1 cellular context compared by ENCODE assay signal in genomic region chr14:105480807-105481801, GRCh38.
TF ChIP-seq lines count a peak whose summit lies in the region.

No MANE protein-coding gene starts in this region.

TF ChIP-seq in K562, 482 proteins besides CTCF, POLR2A, EP300 and RAD21 (continued from another document and continues in another):
- TF ChIP-seq NR2C2 (CRISPR knock-in tag; IDR thresholded peaks at IDR 0.05) = peak; percentile 62
- TF ChIP-seq NR2C2 (tag; IDR thresholded peaks at IDR 0.05) = no peak
- no peak for TF ChIP-seq FOXA1 (IDR thresholded peaks at IDR 0.05; ENCODE audit: borderline replicate concordance)
- TF ChIP-seq ZNF134 (CRISPR knock-in tag; conservative IDR thresholded peaks at IDR 0.05) = no peak
- TF ChIP-seq, protein P1, sequence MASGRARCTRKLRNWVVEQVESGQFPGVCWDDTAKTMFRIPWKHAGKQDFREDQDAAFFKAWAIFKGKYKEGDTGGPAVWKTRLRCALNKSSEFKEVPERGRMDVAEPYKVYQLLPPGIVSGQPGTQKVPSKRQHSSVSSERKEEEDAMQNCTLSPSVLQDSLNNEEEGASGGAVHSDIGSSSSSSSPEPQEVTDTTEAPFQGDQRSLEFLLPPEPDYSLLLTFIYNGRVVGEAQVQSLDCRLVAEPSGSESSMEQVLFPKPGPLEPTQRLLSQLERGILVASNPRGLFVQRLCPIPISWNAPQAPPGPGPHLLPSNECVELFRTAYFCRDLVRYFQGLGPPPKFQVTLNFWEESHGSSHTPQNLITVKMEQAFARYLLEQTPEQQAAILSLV (tag; IDR thresholded peaks at IDR 0.05) = no peak
- TF ChIP-seq SMC3 (conservative IDR thresholded peaks at IDR 0.05; ENCODE audit: insufficient read depth, low read depth, low read length) = peak; percentile 37
- TF ChIP-seq DNMT1 (IDR thresholded peaks at IDR 0.05) = 0 out of 2 replicates have a peak, but pooled peaks have one; percentile 49
- TF ChIP-seq SMARCA4 (IDR thresholded peaks at IDR 0.05) = no peak
- TF ChIP-seq SNRNP70 (optimal IDR thresholded peaks at IDR 0.05; ENCODE audit: low read depth, low read length) = no peak
- no peak for TF ChIP-seq U2AF1 (optimal IDR thresholded peaks at IDR 0.05; ENCODE audit: low read depth, low read length)
- no peak for TF ChIP-seq SNAPC5 (CRISPR knock-in tag; IDR thresholded peaks at IDR 0.05)
- peak; percentile 68 for TF ChIP-seq SUPT5H (IDR thresholded peaks at IDR 0.05)
- TF ChIP-seq GABPA (tag; conservative IDR thresholded peaks at IDR 0.05; ENCODE audit: low read depth) = peak; percentile 38; the same call in 1 of the 2 replicates
- no peak for TF ChIP-seq RFX5 (IDR thresholded peaks at IDR 0.05; ENCODE audit: low read depth, low read length)
- TF ChIP-seq, protein P2, sequence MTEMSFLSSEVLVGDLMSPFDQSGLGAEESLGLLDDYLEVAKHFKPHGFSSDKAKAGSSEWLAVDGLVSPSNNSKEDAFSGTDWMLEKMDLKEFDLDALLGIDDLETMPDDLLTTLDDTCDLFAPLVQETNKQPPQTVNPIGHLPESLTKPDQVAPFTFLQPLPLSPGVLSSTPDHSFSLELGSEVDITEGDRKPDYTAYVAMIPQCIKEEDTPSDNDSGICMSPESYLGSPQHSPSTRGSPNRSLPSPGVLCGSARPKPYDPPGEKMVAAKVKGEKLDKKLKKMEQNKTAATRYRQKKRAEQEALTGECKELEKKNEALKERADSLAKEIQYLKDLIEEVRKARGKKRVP (CRISPR knock-in tag; IDR thresholded peaks at IDR 0.05) = no peak
- no peak for TF ChIP-seq PCBP1 (IDR thresholded peaks at IDR 0.05; ENCODE audit: low read depth, low read length, poor library complexity, severe bottlenecking)
- no peak for TF ChIP-seq CHD1 (IDR thresholded peaks at IDR 0.05; ENCODE audit: low read length)
- no peak for TF ChIP-seq MGA (IDR thresholded peaks at IDR 0.05)
- no peak for TF ChIP-seq SP2 (IDR thresholded peaks at IDR 0.05; ENCODE audit: extremely low read depth, low read depth, low read length, poor library complexity, severe bottlenecking)
- no peak for TF ChIP-seq SMAD1 (IDR thresholded peaks at IDR 0.05; ENCODE audit: low read depth, low read length, partially characterized antibody)
- no peak for TF ChIP-seq EP400 (IDR thresholded peaks at IDR 0.05)
- no peak for TF ChIP-seq POLR2AphosphoS5 (IDR thresholded peaks at IDR 0.05; ENCODE audit: control insufficient read depth, insufficient read depth, low read depth, low read length)
- TF ChIP-seq ZFP1 (CRISPR knock-in tag; IDR thresholded peaks at IDR 0.05) = no peak
- no peak for TF ChIP-seq HMG20A (CRISPR knock-in tag; conservative IDR thresholded peaks at IDR 0.05)
- TF ChIP-seq ELF2 (CRISPR knock-in tag; IDR thresholded peaks at IDR 0.05) = no peak
- TF ChIP-seq ETV6 (IDR thresholded peaks at IDR 0.05; ENCODE audit: borderline replicate concordance in 1 of 2, low read depth in 2 of 2, low read length in 1 of 2) = no peak
- TF ChIP-seq ETV6 (CRISPR knock-in tag; IDR thresholded peaks at IDR 0.05; ENCODE audit: borderline replicate concordance) = no peak
- no peak for TF ChIP-seq SETDB1 (IDR thresholded peaks at IDR 0.05; ENCODE audit: low read length)
- TF ChIP-seq ZNF695 (CRISPR knock-in tag; IDR thresholded peaks at IDR 0.05) = no peak
- 0 out of 2 replicates have a peak, but pooled peaks have one; percentile 49 for TF ChIP-seq HLTF (IDR thresholded peaks at IDR 0.05)
- TF ChIP-seq NFATC3 (IDR thresholded peaks at IDR 0.05) = no peak
- no peak for TF ChIP-seq WHSC1 (IDR thresholded peaks at IDR 0.05; ENCODE audit: low read length)
- no peak for TF ChIP-seq IFI16 (CRISPR knock-in tag; IDR thresholded peaks at IDR 0.05)
- TF ChIP-seq, protein P3, sequence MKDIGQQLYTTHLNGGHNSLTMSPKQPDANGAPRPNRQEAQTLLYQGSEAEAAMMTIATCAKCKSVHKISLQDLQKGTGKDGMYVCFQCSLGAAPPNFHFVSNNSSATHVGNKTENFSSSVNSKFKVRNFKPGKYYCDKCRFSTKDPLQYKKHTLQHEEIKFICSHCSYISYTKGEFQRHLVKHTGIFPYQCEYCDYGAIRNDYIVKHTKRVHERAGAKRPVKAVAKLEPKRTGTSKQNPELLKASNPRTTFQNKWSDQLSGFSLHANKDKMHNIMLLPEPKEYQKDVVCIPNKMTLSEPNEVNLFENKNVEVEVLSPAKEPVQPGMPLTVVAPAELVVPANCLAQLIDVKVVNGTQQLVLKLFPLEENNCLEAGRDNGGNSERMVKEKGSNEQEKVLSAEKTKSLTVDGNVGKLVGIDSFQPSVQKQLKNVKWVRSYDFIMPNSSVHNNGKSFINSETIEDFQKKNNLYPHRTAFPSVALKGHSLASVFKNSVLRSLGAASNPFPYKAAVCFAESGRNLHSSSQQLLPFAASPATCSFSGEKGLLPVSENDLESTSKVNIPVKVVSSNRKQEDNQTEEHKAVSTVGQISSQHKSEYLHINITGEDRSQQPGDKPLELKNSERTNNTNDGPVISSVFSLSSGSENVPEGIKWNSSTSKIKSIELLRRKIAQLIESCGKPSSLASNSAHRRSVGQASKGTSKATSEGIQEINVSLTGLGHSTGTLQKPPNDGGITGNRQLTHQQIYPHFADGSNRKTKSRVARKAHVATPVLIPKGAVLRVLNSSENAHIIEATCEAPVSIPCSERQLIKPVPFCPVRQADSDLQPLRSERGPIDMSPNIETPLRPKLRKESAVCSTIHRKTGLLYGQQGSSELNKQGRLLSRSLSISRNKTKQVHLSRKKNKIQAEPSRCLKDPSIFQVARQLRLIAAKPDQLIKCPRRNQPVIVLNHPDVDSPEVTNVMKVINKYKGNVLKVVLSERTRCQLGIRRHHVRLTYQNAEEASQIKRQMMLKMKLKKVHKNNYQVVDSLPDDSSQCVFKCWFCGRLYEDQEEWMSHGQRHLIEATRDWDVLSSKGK (CRISPR knock-in tag; IDR thresholded peaks at IDR 0.05) = no peak
- no peak for TF ChIP-seq THRA (IDR thresholded peaks at IDR 0.05)
- TF ChIP-seq FOXK1 (CRISPR knock-in tag; IDR thresholded peaks at IDR 0.05; ENCODE audit: borderline replicate concordance) = no peak
- TF ChIP-seq JUNB (CRISPR knock-in tag; conservative IDR thresholded peaks at IDR 0.05) = no peak
- TF ChIP-seq ZNF354B (CRISPR knock-in tag; IDR thresholded peaks at IDR 0.05) = no peak
- TF ChIP-seq, protein P4, sequence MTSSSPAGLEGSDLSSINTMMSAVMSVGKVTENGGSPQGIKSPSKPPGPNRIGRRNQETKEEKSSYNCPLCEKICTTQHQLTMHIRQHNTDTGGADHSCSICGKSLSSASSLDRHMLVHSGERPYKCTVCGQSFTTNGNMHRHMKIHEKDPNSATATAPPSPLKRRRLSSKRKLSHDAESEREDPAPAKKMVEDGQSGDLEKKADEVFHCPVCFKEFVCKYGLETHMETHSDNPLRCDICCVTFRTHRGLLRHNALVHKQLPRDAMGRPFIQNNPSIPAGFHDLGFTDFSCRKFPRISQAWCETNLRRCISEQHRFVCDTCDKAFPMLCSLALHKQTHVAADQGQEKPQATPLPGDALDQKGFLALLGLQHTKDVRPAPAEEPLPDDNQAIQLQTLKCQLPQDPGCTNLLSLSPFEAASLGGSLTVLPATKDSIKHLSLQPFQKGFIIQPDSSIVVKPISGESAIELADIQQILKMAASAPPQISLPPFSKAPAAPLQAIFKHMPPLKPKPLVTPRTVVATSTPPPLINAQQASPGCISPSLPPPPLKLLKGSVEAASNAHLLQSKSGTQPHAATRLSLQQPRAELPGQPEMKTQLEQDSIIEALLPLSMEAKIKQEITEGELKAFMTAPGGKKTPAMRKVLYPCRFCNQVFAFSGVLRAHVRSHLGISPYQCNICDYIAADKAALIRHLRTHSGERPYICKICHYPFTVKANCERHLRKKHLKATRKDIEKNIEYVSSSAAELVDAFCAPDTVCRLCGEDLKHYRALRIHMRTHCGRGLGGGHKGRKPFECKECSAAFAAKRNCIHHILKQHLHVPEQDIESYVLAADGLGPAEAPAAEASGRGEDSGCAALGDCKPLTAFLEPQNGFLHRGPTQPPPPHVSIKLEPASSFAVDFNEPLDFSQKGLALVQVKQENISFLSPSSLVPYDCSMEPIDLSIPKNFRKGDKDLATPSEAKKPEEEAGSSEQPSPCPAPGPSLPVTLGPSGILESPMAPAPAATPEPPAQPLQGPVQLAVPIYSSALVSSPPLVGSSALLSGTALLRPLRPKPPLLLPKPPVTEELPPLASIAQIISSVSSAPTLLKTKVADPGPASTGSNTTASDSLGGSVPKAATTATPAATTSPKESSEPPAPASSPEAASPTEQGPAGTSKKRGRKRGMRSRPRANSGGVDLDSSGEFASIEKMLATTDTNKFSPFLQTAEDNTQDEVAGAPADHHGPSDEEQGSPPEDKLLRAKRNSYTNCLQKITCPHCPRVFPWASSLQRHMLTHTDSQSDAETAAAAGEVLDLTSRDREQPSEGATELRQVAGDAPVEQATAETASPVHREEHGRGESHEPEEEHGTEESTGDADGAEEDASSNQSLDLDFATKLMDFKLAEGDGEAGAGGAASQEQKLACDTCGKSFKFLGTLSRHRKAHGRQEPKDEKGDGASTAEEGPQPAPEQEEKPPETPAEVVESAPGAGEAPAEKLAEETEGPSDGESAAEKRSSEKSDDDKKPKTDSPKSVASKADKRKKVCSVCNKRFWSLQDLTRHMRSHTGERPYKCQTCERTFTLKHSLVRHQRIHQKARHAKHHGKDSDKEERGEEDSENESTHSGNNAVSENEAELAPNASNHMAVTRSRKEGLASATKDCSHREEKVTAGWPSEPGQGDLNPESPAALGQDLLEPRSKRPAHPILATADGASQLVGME (CRISPR knock-in tag; IDR thresholded peaks at IDR 0.05) = no peak
